ENCODE assay signal across 1 cellular context in the genomic region with DNA sequence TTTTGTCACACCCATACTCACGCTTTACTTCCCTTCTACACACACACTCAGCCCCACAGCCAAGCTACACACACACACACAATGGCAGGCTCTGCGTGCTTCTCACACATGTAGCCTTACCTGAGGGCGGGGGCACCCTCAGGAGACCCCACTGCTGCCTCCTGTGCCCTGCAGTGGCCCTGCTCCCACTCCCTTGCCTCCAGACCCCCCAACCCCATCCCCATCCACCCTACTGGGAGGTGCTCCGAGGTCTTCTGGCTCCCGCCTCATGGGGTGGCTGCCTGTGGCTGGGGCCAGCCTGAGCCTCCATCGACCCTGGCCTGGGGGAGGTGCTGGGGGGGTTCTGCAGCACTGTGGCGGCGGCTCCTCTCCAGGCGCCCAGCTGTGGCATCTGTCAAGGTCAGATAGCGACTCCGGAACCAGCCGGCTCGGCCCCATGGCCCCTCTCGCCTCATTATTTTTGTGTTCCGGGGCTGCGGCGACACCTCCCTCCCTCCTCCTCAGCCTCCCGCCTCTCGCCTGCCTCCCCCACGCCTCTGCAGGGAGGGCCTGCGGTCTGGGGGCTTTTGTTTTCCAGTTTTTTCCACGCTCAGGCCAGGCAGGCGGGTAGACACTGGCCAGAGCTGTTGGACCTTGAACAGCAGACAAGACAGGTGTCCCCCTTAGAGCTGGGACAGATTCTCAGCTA.
TF ChIP-seq lines count a peak whose summit lies in the region.

No MANE protein-coding gene starts in this region.

TF ChIP-seq in K562, 482 proteins besides CTCF, POLR2A, EP300 and RAD21 (continued from another document and continues in another):
- peak in 1 of 2 experiments; percentile 81; a peak in 2 of 4 replicates for TF ChIP-seq BCLAF1 (IDR thresholded peaks at IDR 0.05; ENCODE audit: borderline replicate concordance in 1 of 2, control insufficient read depth in 1 of 2, low read depth in 2 of 2, low read length in 1 of 2)
- no peak for TF ChIP-seq ARNT (IDR thresholded peaks at IDR 0.05)
- TF ChIP-seq CBFA2T2 (conservative IDR thresholded peaks at IDR 0.05), result peak; percentile 97
- TF ChIP-seq STAG1 (CRISPR knock-in tag; IDR thresholded peaks at IDR 0.05; ENCODE audit: borderline replicate concordance), result no peak
- TF ChIP-seq ATF7 (IDR thresholded peaks at IDR 0.05), result no peak; the same call in 1 of the 2 replicates
- TF ChIP-seq GTF3C2 (IDR thresholded peaks at IDR 0.05; ENCODE audit: borderline replicate concordance, extremely low read depth, insufficient read length), result no peak
- TF ChIP-seq NR2C2 (CRISPR knock-in tag; IDR thresholded peaks at IDR 0.05), result no peak
- peak; percentile 89 for TF ChIP-seq NR2C2 (tag; IDR thresholded peaks at IDR 0.05)
- TF ChIP-seq RCOR1 (IDR thresholded peaks at IDR 0.05; ENCODE audit: borderline replicate concordance in 1 of 2, low read depth in 2 of 2, low read length in 2 of 2), result peak; percentile 32 to 84; a peak in 3 of 4 replicates
- TF ChIP-seq, protein P1, sequence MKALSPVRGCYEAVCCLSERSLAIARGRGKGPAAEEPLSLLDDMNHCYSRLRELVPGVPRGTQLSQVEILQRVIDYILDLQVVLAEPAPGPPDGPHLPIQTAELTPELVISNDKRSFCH (CRISPR knock-in tag; IDR thresholded peaks at IDR 0.05), result no peak
- TF ChIP-seq, protein P1 (tag; IDR thresholded peaks at IDR 0.05), result peak; percentile 63
- TF ChIP-seq CHD2 (IDR thresholded peaks at IDR 0.05; ENCODE audit: low read depth, low read length), result no peak
- TF ChIP-seq NELFE (IDR thresholded peaks at IDR 0.05; ENCODE audit: insufficient read depth, insufficient read length), result no peak
- TF ChIP-seq, protein P2, sequence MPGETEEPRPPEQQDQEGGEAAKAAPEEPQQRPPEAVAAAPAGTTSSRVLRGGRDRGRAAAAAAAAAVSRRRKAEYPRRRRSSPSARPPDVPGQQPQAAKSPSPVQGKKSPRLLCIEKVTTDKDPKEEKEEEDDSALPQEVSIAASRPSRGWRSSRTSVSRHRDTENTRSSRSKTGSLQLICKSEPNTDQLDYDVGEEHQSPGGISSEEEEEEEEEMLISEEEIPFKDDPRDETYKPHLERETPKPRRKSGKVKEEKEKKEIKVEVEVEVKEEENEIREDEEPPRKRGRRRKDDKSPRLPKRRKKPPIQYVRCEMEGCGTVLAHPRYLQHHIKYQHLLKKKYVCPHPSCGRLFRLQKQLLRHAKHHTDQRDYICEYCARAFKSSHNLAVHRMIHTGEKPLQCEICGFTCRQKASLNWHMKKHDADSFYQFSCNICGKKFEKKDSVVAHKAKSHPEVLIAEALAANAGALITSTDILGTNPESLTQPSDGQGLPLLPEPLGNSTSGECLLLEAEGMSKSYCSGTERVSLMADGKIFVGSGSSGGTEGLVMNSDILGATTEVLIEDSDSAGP (CRISPR knock-in tag; IDR thresholded peaks at IDR 0.05), result 0 out of 2 replicates have a peak, but pooled peaks have one; percentile 37
- no peak for TF ChIP-seq RBM39 (optimal IDR thresholded peaks at IDR 0.05; ENCODE audit: low read depth, low read length)
- TF ChIP-seq NCOR1 (IDR thresholded peaks at IDR 0.05), result peak; percentile 98
- peak; percentile 83 for TF ChIP-seq NEUROD1 (IDR thresholded peaks at IDR 0.05; ENCODE audit: borderline replicate concordance, low read depth, low read length, partially characterized antibody)
- TF ChIP-seq KAT2B (IDR thresholded peaks at IDR 0.05; ENCODE audit: low read depth, low read length), result no peak
- peak; percentile 50; the same call in 1 of the 2 replicates for TF ChIP-seq E2F3 (CRISPR knock-in tag; IDR thresholded peaks at IDR 0.05)
- TF ChIP-seq PHF21A (IDR thresholded peaks at IDR 0.05; ENCODE audit: borderline replicate concordance, low read depth), result peak; percentile 71; the same call in 1 of the 2 replicates
- TF ChIP-seq DMBX1 (CRISPR knock-in tag; IDR thresholded peaks at IDR 0.05; ENCODE audit: borderline replicate concordance), result peak; percentile 92
- TF ChIP-seq ZNF175 (CRISPR knock-in tag; IDR thresholded peaks at IDR 0.05; ENCODE audit: low read depth), result peak; percentile 86
- TF ChIP-seq MIER1 (IDR thresholded peaks at IDR 0.05; ENCODE audit: low read depth), result no peak
- no peak for TF ChIP-seq BMI1 (IDR thresholded peaks at IDR 0.05; ENCODE audit: low read length)
- TF ChIP-seq E2F5 (CRISPR knock-in tag; IDR thresholded peaks at IDR 0.05), result no peak
- peak; percentile 51 for TF ChIP-seq HDAC2 (IDR thresholded peaks at IDR 0.05)
- TF ChIP-seq SMARCA5 (IDR thresholded peaks at IDR 0.05), result peak; percentile 28; the same call in 1 of the 2 replicates
- peak; percentile 81 for TF ChIP-seq ZNF274 (IDR thresholded peaks at IDR 0.05; ENCODE audit: borderline replicate concordance, low read depth, low read length)
- TF ChIP-seq NFE2 (IDR thresholded peaks at IDR 0.05; ENCODE audit: low read depth), result peak; percentile 38; the same call in 1 of the 2 replicates
- TF ChIP-seq SIRT6 (IDR thresholded peaks at IDR 0.05; ENCODE audit: low read depth, low read length), result no peak
- no peak; the same call in 1 of the 2 replicates for TF ChIP-seq SP1 (CRISPR knock-in tag; IDR thresholded peaks at IDR 0.05)
- peak; percentile 88 for TF ChIP-seq STAT5A (IDR thresholded peaks at IDR 0.05; ENCODE audit: borderline replicate concordance, low read length)
- no peak for TF ChIP-seq MYBL2 (IDR thresholded peaks at IDR 0.05; ENCODE audit: low read depth)
- no peak for TF ChIP-seq MYBL2 (CRISPR knock-in tag; IDR thresholded peaks at IDR 0.05; ENCODE audit: borderline replicate concordance)
- TF ChIP-seq, protein P3, sequence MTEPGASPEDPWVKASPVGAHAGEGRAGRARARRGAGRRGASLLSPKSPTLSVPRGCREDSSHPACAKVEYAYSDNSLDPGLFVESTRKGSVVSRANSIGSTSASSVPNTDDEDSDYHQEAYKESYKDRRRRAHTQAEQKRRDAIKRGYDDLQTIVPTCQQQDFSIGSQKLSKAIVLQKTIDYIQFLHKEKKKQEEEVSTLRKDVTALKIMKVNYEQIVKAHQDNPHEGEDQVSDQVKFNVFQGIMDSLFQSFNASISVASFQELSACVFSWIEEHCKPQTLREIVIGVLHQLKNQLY (CRISPR knock-in tag; conservative IDR thresholded peaks at IDR 0.05), result no peak
- peak; percentile 80 for TF ChIP-seq ZKSCAN8 (CRISPR knock-in tag; IDR thresholded peaks at IDR 0.05)
- TF ChIP-seq KLF1 (tag; IDR thresholded peaks at IDR 0.05), result peak; percentile 47; the same call in 1 of the 2 replicates
- TF ChIP-seq, protein P4, sequence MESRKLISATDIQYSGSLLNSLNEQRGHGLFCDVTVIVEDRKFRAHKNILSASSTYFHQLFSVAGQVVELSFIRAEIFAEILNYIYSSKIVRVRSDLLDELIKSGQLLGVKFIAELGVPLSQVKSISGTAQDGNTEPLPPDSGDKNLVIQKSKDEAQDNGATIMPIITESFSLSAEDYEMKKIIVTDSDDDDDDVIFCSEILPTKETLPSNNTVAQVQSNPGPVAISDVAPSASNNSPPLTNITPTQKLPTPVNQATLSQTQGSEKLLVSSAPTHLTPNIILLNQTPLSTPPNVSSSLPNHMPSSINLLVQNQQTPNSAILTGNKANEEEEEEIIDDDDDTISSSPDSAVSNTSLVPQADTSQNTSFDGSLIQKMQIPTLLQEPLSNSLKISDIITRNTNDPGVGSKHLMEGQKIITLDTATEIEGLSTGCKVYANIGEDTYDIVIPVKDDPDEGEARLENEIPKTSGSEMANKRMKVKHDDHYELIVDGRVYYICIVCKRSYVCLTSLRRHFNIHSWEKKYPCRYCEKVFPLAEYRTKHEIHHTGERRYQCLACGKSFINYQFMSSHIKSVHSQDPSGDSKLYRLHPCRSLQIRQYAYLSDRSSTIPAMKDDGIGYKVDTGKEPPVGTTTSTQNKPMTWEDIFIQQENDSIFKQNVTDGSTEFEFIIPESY (CRISPR knock-in tag; IDR thresholded peaks at IDR 0.05), result peak; percentile 66; the same call in 1 of the 2 replicates
- TF ChIP-seq, protein P5, sequence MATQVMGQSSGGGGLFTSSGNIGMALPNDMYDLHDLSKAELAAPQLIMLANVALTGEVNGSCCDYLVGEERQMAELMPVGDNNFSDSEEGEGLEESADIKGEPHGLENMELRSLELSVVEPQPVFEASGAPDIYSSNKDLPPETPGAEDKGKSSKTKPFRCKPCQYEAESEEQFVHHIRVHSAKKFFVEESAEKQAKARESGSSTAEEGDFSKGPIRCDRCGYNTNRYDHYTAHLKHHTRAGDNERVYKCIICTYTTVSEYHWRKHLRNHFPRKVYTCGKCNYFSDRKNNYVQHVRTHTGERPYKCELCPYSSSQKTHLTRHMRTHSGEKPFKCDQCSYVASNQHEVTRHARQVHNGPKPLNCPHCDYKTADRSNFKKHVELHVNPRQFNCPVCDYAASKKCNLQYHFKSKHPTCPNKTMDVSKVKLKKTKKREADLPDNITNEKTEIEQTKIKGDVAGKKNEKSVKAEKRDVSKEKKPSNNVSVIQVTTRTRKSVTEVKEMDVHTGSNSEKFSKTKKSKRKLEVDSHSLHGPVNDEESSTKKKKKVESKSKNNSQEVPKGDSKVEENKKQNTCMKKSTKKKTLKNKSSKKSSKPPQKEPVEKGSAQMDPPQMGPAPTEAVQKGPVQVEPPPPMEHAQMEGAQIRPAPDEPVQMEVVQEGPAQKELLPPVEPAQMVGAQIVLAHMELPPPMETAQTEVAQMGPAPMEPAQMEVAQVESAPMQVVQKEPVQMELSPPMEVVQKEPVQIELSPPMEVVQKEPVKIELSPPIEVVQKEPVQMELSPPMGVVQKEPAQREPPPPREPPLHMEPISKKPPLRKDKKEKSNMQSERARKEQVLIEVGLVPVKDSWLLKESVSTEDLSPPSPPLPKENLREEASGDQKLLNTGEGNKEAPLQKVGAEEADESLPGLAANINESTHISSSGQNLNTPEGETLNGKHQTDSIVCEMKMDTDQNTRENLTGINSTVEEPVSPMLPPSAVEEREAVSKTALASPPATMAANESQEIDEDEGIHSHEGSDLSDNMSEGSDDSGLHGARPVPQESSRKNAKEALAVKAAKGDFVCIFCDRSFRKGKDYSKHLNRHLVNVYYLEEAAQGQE (CRISPR knock-in tag; IDR thresholded peaks at IDR 0.05; ENCODE audit: low read depth), result no peak
- no peak for TF ChIP-seq FOS (IDR thresholded peaks at IDR 0.05; ENCODE audit: extremely low read depth, insufficient read length)
- peak; percentile 95 for TF ChIP-seq RBM22 (IDR thresholded peaks at IDR 0.05; ENCODE audit: low read depth, low read length, poor library complexity, severe bottlenecking)
- TF ChIP-seq POLR2AphosphoS5 (IDR thresholded peaks at IDR 0.05; ENCODE audit: control insufficient read depth, insufficient read depth, low read depth, low read length), result peak; percentile 94
- TF ChIP-seq, protein P6, sequence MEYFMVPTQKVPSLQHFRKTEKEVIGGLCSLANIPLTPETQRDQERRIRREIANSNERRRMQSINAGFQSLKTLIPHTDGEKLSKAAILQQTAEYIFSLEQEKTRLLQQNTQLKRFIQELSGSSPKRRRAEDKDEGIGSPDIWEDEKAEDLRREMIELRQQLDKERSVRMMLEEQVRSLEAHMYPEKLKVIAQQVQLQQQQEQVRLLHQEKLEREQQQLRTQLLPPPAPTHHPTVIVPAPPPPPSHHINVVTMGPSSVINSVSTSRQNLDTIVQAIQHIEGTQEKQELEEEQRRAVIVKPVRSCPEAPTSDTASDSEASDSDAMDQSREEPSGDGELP (CRISPR knock-in tag; IDR thresholded peaks at IDR 0.05; ENCODE audit: borderline replicate concordance), result peak; percentile 100
- no peak for TF ChIP-seq CREBBP (IDR thresholded peaks at IDR 0.05; ENCODE audit: low read depth, low read length)
- TF ChIP-seq ZNF583 (CRISPR knock-in tag; IDR thresholded peaks at IDR 0.05), result no peak
- TF ChIP-seq XRCC4 (IDR thresholded peaks at IDR 0.05; ENCODE audit: extremely low read depth, insufficient read depth, insufficient read length), result no peak
